17 cellular contexts compared by ENCODE assay signal in genomic region chr19:32317045-32317444, GRCh38. TPM values are rescaled to one million over a fixed set of nuclear protein-coding genes. Genes with fewer than 3 reads are reported as not detected.
A peak's percentile ranks its signal among the peaks of the same experiment; 100 is the strongest.
DNase-seq lines count a peak whose midpoint lies in the region; ATAC-seq, FAIRE-seq and TF ChIP-seq lines count a peak whose summit lies in the region.
"Had no signal": no experiment of that assay in that cellular context is flagged by ENCODE, and none has a peak within 500 bp of the region (broad histone marks: within the 10 kb centered on the region; RNA-seq: fewer than 3 reads in every experiment).

No MANE protein-coding gene starts in this region.

- no peak overlapping the region for H3K27ac ChIP-seq in A549
- no peak overlapping the region for H3K27ac ChIP-seq in esophagus muscularis mucosa (replicated peaks in 1 of 4)
- H3K27ac ChIP-seq in upper lobe of right lung, result no peak overlapping the region
- H3K27ac ChIP-seq: 22Rv1, BLaER1 had no signal

- H3K27me3 Mint-ChIP-seq in WTC11 (ENCODE audit: low read depth) (no peaks in the 10 kb centered on the region), nephron (ENCODE audit: low read depth) (no peaks in the 10 kb centered on the region)

- H3K27ac Mint-ChIP-seq in WTC11 (peak overlapping the region; percentile 76), nephron (peak overlapping the region; percentile 18 to 81 (median 74))
- H3K27ac Mint-ChIP-seq: CD8-positive, alpha-beta memory T cell had no signal

- H3K4me1 Mint-ChIP-seq in WTC11, result peaks cover 34% of the 10 kb centered on the region
- peaks cover 31% of the 10 kb centered on the region for H3K4me1 Mint-ChIP-seq in nephron
- H3K4me1 Mint-ChIP-seq: CD8-positive, alpha-beta memory T cell had no signal

- H3K36me3 Mint-ChIP-seq in WTC11 (no peaks in the 10 kb centered on the region), nephron (ENCODE audit: low read depth) (no peaks in the 10 kb centered on the region)
- H3K36me3 Mint-ChIP-seq: CD8-positive, alpha-beta memory T cell had no signal

- H3K4me1 ChIP-seq in A549 (0 out of 3 replicates have a peak, but pooled peaks cover 3% of the 10 kb centered on the region), esophagus muscularis mucosa (no peaks in the 10 kb centered on the region), upper lobe of right lung (no peaks in the 10 kb centered on the region)
- H3K4me1 ChIP-seq: BLaER1, Caco-2 had no signal

- H3K4me2 ChIP-seq in A549, result no peak overlapping the region
- H3K4me2 ChIP-seq: BLaER1 had no signal

- ATAC-seq in A549 (no peak), WTC11 (no peak), upper lobe of right lung (no peak), HG02870 (IDR thresholded peaks at IDR 0.05; ENCODE audit: unreplicated experiment) (no peak), HG03432 (IDR thresholded peaks at IDR 0.05; ENCODE audit: unreplicated experiment) (no peak)

- H3K36me3 ChIP-seq in esophagus muscularis mucosa, result no peaks in the 10 kb centered on the region
- H3K36me3 ChIP-seq in upper lobe of right lung, result no peaks in the 10 kb centered on the region
- H3K36me3 ChIP-seq: BLaER1 had no signal

- H3K9me3 ChIP-seq in A549 (no peaks in the 10 kb centered on the region), esophagus muscularis mucosa (no peaks in the 10 kb centered on the region), upper lobe of right lung (no peaks in the 10 kb centered on the region)
- H3K9me3 ChIP-seq: BLaER1, Caco-2 had no signal

- no peaks in the 10 kb centered on the region for H3K9me3 Mint-ChIP-seq in WTC11
- H3K9me3 Mint-ChIP-seq in nephron, result no peaks in the 10 kb centered on the region
- H3K9me3 Mint-ChIP-seq: CD8-positive, alpha-beta memory T cell had no signal

- H3K4me3 ChIP-seq in A549 (no peak overlapping the region), esophagus muscularis mucosa (no peak overlapping the region), upper lobe of right lung (no peak overlapping the region)
- H3K4me3 ChIP-seq: BLaER1 had no signal

- no peak for TF ChIP-seq RAD21 in A549 (conservative IDR thresholded peaks at IDR 0.05 in 1 of 2, IDR thresholded peaks at IDR 0.05 in 1 of 2)

- POLR2A ChIA-PET in A549 (lab: Yijun Ruan, JAX) (no interaction called here), WTC11 (lab: Charles Lee) (no interaction called here)

- H3K4me3 Mint-ChIP-seq in WTC11 (no peak overlapping the region), nephron (no peak overlapping the region)
- H3K4me3 Mint-ChIP-seq: CD8-positive, alpha-beta memory T cell had no signal

- CTCF ChIA-PET in A549 (lab: Yijun Ruan, JAX), result interaction anchor here (1.1 kb wide), 1 partner anchor 245 kb away, joined by 3 read pairs; no protein-coding TSS in a partner anchor
- CTCF ChIA-PET in WTC11 (lab: Charles Lee), result no interaction called here

- DNase-seq in A549 (ENCODE audit: low read depth in 1 of 2, low spot score in 1 of 2) (no peak), WTC11 (ENCODE audit: low spot score) (no peak), esophagus muscularis mucosa (ENCODE audit: extremely low spot score) (peak; percentile 66), upper lobe of right lung (no peak), NCI-H69 (lab: John Stamatoyannopoulos, UW) (no peak)
- DNase-seq: AML-193; Caco-2; CD8-positive, alpha-beta memory T cell; DND-41; GF-D8; H7 had no signal

- no peak for TF ChIP-seq POLR2A in A549 (IDR thresholded peaks at IDR 0.05; ENCODE audit: low read length)
- TF ChIP-seq POLR2A in esophagus muscularis mucosa (IDR thresholded peaks at IDR 0.05; ENCODE audit: low read depth), result no peak

- 67% methylated on average over 4 of the region's 4 CpGs for WGBS in A549 (ENCODE audit: missing lambda C conversion rate)
- WGBS in esophagus muscularis mucosa, result 47% methylated on average over 4 of the region's 4 CpGs

- TF ChIP-seq CTCF in A549 (IDR thresholded peaks at IDR 0.05) (no peak), WTC11 (IDR thresholded peaks at IDR 0.05) (no peak), esophagus muscularis mucosa (IDR thresholded peaks at IDR 0.05) (no peak), nephron (IDR thresholded peaks at IDR 0.05; ENCODE audit: unreplicated experiment in 3 of 3) (no peak), upper lobe of right lung (IDR thresholded peaks at IDR 0.05) (no peak)

- intact Hi-C loops in esophagus muscularis mucosa (cut with DNase I) (no loop called here), upper lobe of right lung (cut with DNase I) (no loop called here)

- H3K27me3 ChIP-seq in esophagus muscularis mucosa (peaks cover 0 to 8% (median 0%) of the 10 kb centered on the region in 4 donors), upper lobe of right lung (no peaks in the 10 kb centered on the region)
- H3K27me3 ChIP-seq: BLaER1 had no signal

- no peak for TF ChIP-seq EP300 in A549 (IDR thresholded peaks at IDR 0.05)
- TF ChIP-seq EP300 in esophagus muscularis mucosa (IDR thresholded peaks at IDR 0.05), result no peak

- FAIRE-seq in A549 (lab: Jason Lieb, UNC), result peak; percentile 61
- FAIRE-seq: HTR-8/SVneo had no signal

TF ChIP-seq in A549, 52 proteins besides CTCF, POLR2A, EP300 and RAD21:
- no peak for TF ChIP-seq KDM5A (IDR thresholded peaks at IDR 0.05)
- TF ChIP-seq CEBPB (IDR thresholded peaks at IDR 0.05), result no peak
- no peak for TF ChIP-seq ZNF302 (CRISPR knock-in tag; IDR thresholded peaks at IDR 0.05)
- no peak for TF ChIP-seq HDAC2 (IDR thresholded peaks at IDR 0.05)
- no peak for TF ChIP-seq MAX (IDR thresholded peaks at IDR 0.05)
- no peak for TF ChIP-seq POLR2AphosphoS2 (conservative IDR thresholded peaks at IDR 0.05; ENCODE audit: low read length)
- no peak for TF ChIP-seq GATA3 (IDR thresholded peaks at IDR 0.05; ENCODE audit: borderline replicate concordance)
TF ChIP-seq in A549: peak in this region for 0.

TF ChIP-seq in WTC11, 78 proteins besides CTCF, POLR2A, EP300 and RAD21 (continues in another document):
- TF ChIP-seq NFE2L1 (CRISPR knock-in tag; IDR thresholded peaks at IDR 0.05) (no peak), HMGXB4 (CRISPR knock-in tag; IDR thresholded peaks at IDR 0.05) (no peak), ATF2 (CRISPR knock-in tag; IDR thresholded peaks at IDR 0.05; ENCODE audit: borderline replicate concordance, low read depth) (no peak), ZNF671 (CRISPR knock-in tag; IDR thresholded peaks at IDR 0.05) (no peak), ZNF532 (CRISPR knock-in tag; IDR thresholded peaks at IDR 0.05; ENCODE audit: borderline replicate concordance) (no peak)

RNA-seq across cellular contexts. Expression of gene ZNF507, which starts 28.4 kb away (rescaled TPM):
- polyA plus RNA-seq in A549 (2011; rRNA removed), result 49.8 and 50.1 TPM in 2 replicates
- polyA plus RNA-seq in A549 (2012; cell fraction: cytosol; rRNA removed), result 11.6 and 12.2 TPM in 2 replicates
- 8.4 and 11.3 TPM in 2 replicates for polyA plus RNA-seq in A549 (2012; cell fraction: nucleus; rRNA removed)
- polyA plus RNA-seq in A549 (2017; fragmentation: RNase III; extraction: RNeasy Plus Mini Kit Qiagen cat#74134 plus additional on column Dnase treatment), result 14.0 to 14.9 TPM (median 14.6 TPM) in 3 replicates
- 40.2 and 42.9 TPM in 2 replicates for polyA minus RNA-seq in A549 (2011; rRNA and poly(A)+ RNA removed)
- 25.7 to 27.6 TPM (median 26.4 TPM) in 3 replicates for total RNA-seq in WTC11 (2021)
- total RNA-seq in esophagus muscularis mucosa, result 10 to 100 TPM; 12.6 to 19.1 (median 17.9) TPM
- 22.3 TPM for total RNA-seq in upper lobe of right lung
